In genomic region chr4:44738615-44739014, GRCh38 we compare ENCODE assay signal across 13 cellular contexts. TPM values are rescaled to one million over a fixed set of nuclear protein-coding genes. Genes with fewer than 3 reads are reported as not detected.
DNase-seq lines count a peak whose midpoint lies in the region; ATAC-seq, FAIRE-seq and TF ChIP-seq lines count a peak whose summit lies in the region.
"Had no signal": no experiment of that assay in that cellular context is flagged by ENCODE, and none has a peak within 500 bp of the region (broad histone marks: within the 10 kb centered on the region; RNA-seq: fewer than 3 reads in every experiment).

No MANE protein-coding gene starts in this region.

- TF ChIP-seq CTCF in MCF 10A (IDR thresholded peaks at IDR 0.05; ENCODE audit: unreplicated experiment) (peak; percentile 31), mammary epithelial cell (conservative IDR thresholded peaks at IDR 0.05 in 1 of 2, IDR thresholded peaks at IDR 0.05 in 1 of 2; ENCODE audit: extremely low read depth in 1 of 2, insufficient read depth in 1 of 2, low read depth in 1 of 2, low read length in 2 of 2) (no peak), brain (conservative IDR thresholded peaks at IDR 0.05) (peak; percentile 25 to 42)

- no peak overlapping the region for H2AFZ ChIP-seq in mammary epithelial cell (ENCODE audit: low read depth, low read length)

- no peaks in the 10 kb centered on the region for H3K27me3 ChIP-seq in mammary epithelial cell (ENCODE audit: insufficient read depth, low read length)
- H3K27me3 ChIP-seq: heart left ventricle had no signal

- peak; percentile 81 for ATAC-seq in HG03342 (IDR thresholded peaks at IDR 0.05; ENCODE audit: unreplicated experiment)
- ATAC-seq in activated T-cell treated with anti-CD3 and anti-CD28 coated beads, Interleukin-2, amount 50 U/mL, for 72 hours (replicated peaks in 1 of 2) = no peak
- ATAC-seq: heart left ventricle had no signal

- CTCF ChIA-PET in MCF 10A (lab: Yijun Ruan, JAX) = interaction anchor here (0.9 to 1.5 kb wide), 4 partner anchors 10 to 704 kb away, joined by 3 to 4 read pairs (median 4); partner anchors contain the start of gene GNPDA2
- CTCF ChIA-PET in mammary epithelial cell (lab: Charles Lee; ENCODE audit: low non-redundant PET) = interaction anchor here (0.6 kb wide), 1 partner anchor 13 kb away, joined by 6 read pairs; no protein-coding TSS in a partner anchor

- H3K9ac ChIP-seq in mammary epithelial cell (ENCODE audit: insufficient read depth, low read length) = no peak overlapping the region

- intact Hi-C loops in MCF 10A (cut with micrococcal nuclease) = no loop called here
- intact Hi-C loops in mammary epithelial cell (cut with micrococcal nuclease) = no loop called here

- no TSS peak for BruUV-seq in MCF 10A (replicated peaks; lab: Mats Ljungman, UMichigan)
- no TSS peak for BruUV-seq in mammary epithelial cell (replicated peaks; lab: Mats Ljungman, UMichigan)

- H3K4me1 Mint-ChIP-seq in MCF 10A (ENCODE audit: insufficient read depth, unreplicated experiment) (no peaks in the 10 kb centered on the region), brain (no peaks in the 10 kb centered on the region)
- H3K4me1 Mint-ChIP-seq in activated T-cell treated with anti-CD3 and anti-CD28 coated beads, Interleukin-2, amount 50 U/mL, for 72 hours (ENCODE audit: low read depth) = no peaks in the 10 kb centered on the region
- H3K4me1 Mint-ChIP-seq: activated naive CD8-positive, alpha-beta T cell treated with anti-CD3 and anti-CD28 coated beads for 36 hours; CD4-positive, alpha-beta memory T cell had no signal

- no peak for FAIRE-seq in urothelium cell line (lab: Jason Lieb, UNC)

- H3K27ac ChIP-seq in mammary epithelial cell (ENCODE audit: insufficient read depth, low read depth, low read length) = no peak overlapping the region
- H3K27ac ChIP-seq: heart left ventricle had no signal

- no peaks in the 10 kb centered on the region for H3K4me1 ChIP-seq in mammary epithelial cell (ENCODE audit: insufficient read depth, low read length)
- H3K4me1 ChIP-seq: heart left ventricle had no signal

- POLR2A ChIA-PET in MCF 10A (lab: Yijun Ruan, JAX) = no interaction called here

- no peaks in the 10 kb centered on the region for H3K36me3 ChIP-seq in mammary epithelial cell (ENCODE audit: insufficient read depth, low read length)
- H3K36me3 ChIP-seq: heart left ventricle had no signal

- no peaks in the 10 kb centered on the region for H3K9me3 ChIP-seq in mammary epithelial cell (replicated peaks; ENCODE audit: insufficient read depth, low read length)
- H3K9me3 ChIP-seq: heart left ventricle had no signal

- H3K27me3 Mint-ChIP-seq in MCF 10A (ENCODE audit: insufficient read depth, unreplicated experiment) (no peaks in the 10 kb centered on the region), brain (peaks cover under 1% of the 10 kb centered on the region)
- no peaks in the 10 kb centered on the region for H3K27me3 Mint-ChIP-seq in activated T-cell treated with anti-CD3 and anti-CD28 coated beads, Interleukin-2, amount 50 U/mL, for 72 hours (ENCODE audit: low read depth)

- dilution Hi-C loops in mammary epithelial cell (cut with HindIII; ENCODE audit: low sequenced_read_pairs) = no loop called here

- no peak overlapping the region for H3K4me3 ChIP-seq in mammary epithelial cell (replicated peaks in 1 of 3; ENCODE audit: insufficient read depth in 1 of 3, low read depth in 2 of 3, low read length in 3 of 3)
- H3K4me3 ChIP-seq: heart left ventricle had no signal

- no peak overlapping the region for H3K4me2 ChIP-seq in mammary epithelial cell (ENCODE audit: insufficient read depth, low read depth, low read length)

- H3K4me3 Mint-ChIP-seq in MCF 10A (ENCODE audit: unreplicated experiment) (no peak overlapping the region), brain (no peak overlapping the region)
- H3K4me3 Mint-ChIP-seq in activated T-cell treated with anti-CD3 and anti-CD28 coated beads, Interleukin-2, amount 50 U/mL, for 72 hours = no peak overlapping the region
- H3K4me3 Mint-ChIP-seq: activated naive CD8-positive, alpha-beta T cell treated with anti-CD3 and anti-CD28 coated beads for 36 hours; CD4-positive, alpha-beta memory T cell; stimulated activated naive CD8-positive, alpha-beta T cell treated with anti-CD3 and anti-CD28 coated beads, Interleukin-15, Interleukin-2, amounts not matched to agents 100 ng/mL and 50 ng/mL, for 24 hours had no signal

- no peaks in the 10 kb centered on the region for H3K9me3 Mint-ChIP-seq in MCF 10A (ENCODE audit: unreplicated experiment)
- H3K9me3 Mint-ChIP-seq in brain = no peaks in the 10 kb centered on the region
- H3K9me3 Mint-ChIP-seq in activated T-cell treated with anti-CD3 and anti-CD28 coated beads, Interleukin-2, amount 50 U/mL, for 72 hours = no peaks in the 10 kb centered on the region
- H3K9me3 Mint-ChIP-seq: activated naive CD8-positive, alpha-beta T cell treated with anti-CD3 and anti-CD28 coated beads for 36 hours; CD4-positive, alpha-beta memory T cell; stimulated activated naive CD8-positive, alpha-beta T cell treated with anti-CD3 and anti-CD28 coated beads, Interleukin-15, Interleukin-2, amounts not matched to agents 100 ng/mL and 50 ng/mL, for 24 hours had no signal

- in situ Hi-C loops in mammary epithelial cell (cut with MboI; ENCODE audit: low sequenced_read_pairs in 2 of 2) = no loop called here

- H3K79me2 ChIP-seq in mammary epithelial cell (ENCODE audit: insufficient read depth, low read length) = no peaks in the 10 kb centered on the region

- no peaks in the 10 kb centered on the region for H4K20me1 ChIP-seq in mammary epithelial cell (ENCODE audit: insufficient read depth, low read length)

- no peak overlapping the region for H3K27ac Mint-ChIP-seq in MCF 10A (ENCODE audit: low read depth, unreplicated experiment)
- no peak overlapping the region for H3K27ac Mint-ChIP-seq in brain
- no peak overlapping the region for H3K27ac Mint-ChIP-seq in activated T-cell treated with anti-CD3 and anti-CD28 coated beads, Interleukin-2, amount 50 U/mL, for 72 hours
- H3K27ac Mint-ChIP-seq: activated naive CD8-positive, alpha-beta T cell treated with anti-CD3 and anti-CD28 coated beads for 36 hours; CD4-positive, alpha-beta memory T cell; stimulated activated naive CD8-positive, alpha-beta T cell treated with anti-CD3 and anti-CD28 coated beads, Interleukin-15, Interleukin-2, amounts not matched to agents 100 ng/mL and 50 ng/mL, for 24 hours had no signal

- DNase-seq in MCF 10A (ENCODE audit: unreplicated experiment) = peak; percentile 17
- no peak for DNase-seq in mammary epithelial cell
- DNase-seq in urothelium cell line (ENCODE audit: low spot score) = peak; percentile 6
- DNase-seq in activated T-cell treated with anti-CD3 and anti-CD28 coated beads, Interleukin-2, amount 50 U/mL, for 72 hours = no peak
- no peak for DNase-seq in UCSD-AML1 (lab: John Stamatoyannopoulos, UW; ENCODE audit: unreplicated experiment)
- DNase-seq in stimulated activated CD4-positive, alpha-beta T cell treated with anti-CD3 and anti-CD28 coated beads, Interleukin-15, amount 100 ng/mL, for 24 hours = no peak
- DNase-seq: activated naive CD8-positive, alpha-beta T cell treated with anti-CD3 and anti-CD28 coated beads for 36 hours; heart left ventricle; retina had no signal

- 56% methylated on average over 2 of the region's 2 CpGs for WGBS in mammary epithelial cell (ENCODE audit: low coverage, missing lambda C conversion rate)

- no peaks in the 10 kb centered on the region for H3K36me3 Mint-ChIP-seq in MCF 10A (ENCODE audit: insufficient read depth, unreplicated experiment)
- no peaks in the 10 kb centered on the region for H3K36me3 Mint-ChIP-seq in brain
- H3K36me3 Mint-ChIP-seq in activated T-cell treated with anti-CD3 and anti-CD28 coated beads, Interleukin-2, amount 50 U/mL, for 72 hours (ENCODE audit: insufficient read depth in 2 of 2) = no peaks in the 10 kb centered on the region
- H3K36me3 Mint-ChIP-seq: CD4-positive, alpha-beta memory T cell had no signal

RNA-seq across cellular contexts. Expression of gene GNPDA2, which starts 12.3 kb away (rescaled TPM):
- total RNA-seq in MCF 10A (2022) = 16.8 and 19.3 TPM in 2 replicates
- total RNA-seq in mammary epithelial cell = 10 to 100 TPM; 19.0 to 22.3 TPM
- polyA plus RNA-seq in mammary epithelial cell = 12.9 TPM
- polyA minus RNA-seq in mammary epithelial cell = 5.6 TPM
- polyA plus RNA-seq in brain (ENCODE audit: insufficient read depth, low read depth, low replicate concordance) = 7.9 TPM
- 10 to 100 TPM; 14.0 to 15.4 TPM for total RNA-seq in activated T-cell treated with anti-CD3 and anti-CD28 coated beads, Interleukin-2, amount 50 U/mL, for 72 hours

Comparison
In these comparisons a context has a peak if more than half of its experiments do, and no peak if none do; other contexts are left out.
1. DNase-seq: peak in MCF 10A (single experiment) and urothelium cell line (single experiment); none in mammary epithelial cell (single experiment), activated T-cell treated with anti-CD3 and anti-CD28 coated beads, Interleukin-2, amount 50 U/mL, for 72 hours (0 of 2), UCSD-AML1 (single experiment) and stimulated activated CD4-positive, alpha-beta T cell treated with anti-CD3 and anti-CD28 coated beads, Interleukin-15, amount 100 ng/mL, for 24 hours (single experiment).
2. CTCF ChIP-seq: peak in MCF 10A (single experiment) and brain (2 of 2); none in mammary epithelial cell (0 of 2).